Comparison of ENCODE assay signal across 19 cellular contexts in genomic region chr16:70422543-70422942, GRCh38. TPM values are rescaled to one million over a fixed set of nuclear protein-coding genes. Genes with fewer than 3 reads are reported as not detected.
DNase-seq lines count a peak whose midpoint lies in the region; ATAC-seq and TF ChIP-seq lines count a peak whose summit lies in the region.
"Had no signal": no experiment of that assay in that cellular context is flagged by ENCODE, and none has a peak within 500 bp of the region (broad histone marks: within the 10 kb centered on the region; RNA-seq: fewer than 3 reads in every experiment).

No MANE protein-coding gene starts in this region.

- no peak for TF ChIP-seq CTCF in HFFc6 (IDR thresholded peaks at IDR 0.05)
- no peak for TF ChIP-seq CTCF in mesothelial cell of epicardium (IDR thresholded peaks at IDR 0.05; ENCODE audit: unreplicated experiment)
- no peak for TF ChIP-seq CTCF in spleen (IDR thresholded peaks at IDR 0.05 in 8 of 11, conservative IDR thresholded peaks at IDR 0.05 in 3 of 11)

- H3K27me3 ChIP-seq in spleen (replicated peaks in 1 of 7) = no peaks in the 10 kb centered on the region
- H3K27me3 ChIP-seq: foreskin keratinocyte, SJSA1, testis had no signal

- peaks cover 0 to 20% (median 4%) of the 10 kb centered on the region in 6 donors for H3K36me3 ChIP-seq in spleen

- intact Hi-C loops in activated T-helper 1 cell treated with anti-CD3 and anti-CD28 coated beads, Interleukin-12 subunit alpha, Interleukin-12 subunit beta, Interleukin-2, Interleukin-4 antibody, amounts not matched to agents 30 ng/mL and 10 ng/mL and 1 ng/mL, durations not matched to agents 14 hours and 24 hours and 36 hours (cut with micrococcal nuclease) = no loop called here
- intact Hi-C loops in spleen (cut with DNase I; ENCODE audit: low total_unique reads) = no loop called here

- peak overlapping the region; percentile 34; the same call in 1 of the 2 replicates for H3K27ac Mint-ChIP-seq in HFFc6
- H3K27ac Mint-ChIP-seq in activated T-helper 1 cell treated with anti-CD3 and anti-CD28 coated beads, Interleukin-12 subunit alpha, Interleukin-12 subunit beta, Interleukin-2, Interleukin-4 antibody, amounts not matched to agents 30 ng/mL and 10 ng/mL and 1 ng/mL, durations not matched to agents 14 hours and 24 hours and 36 hours = peak overlapping the region; percentile 68
- H3K27ac Mint-ChIP-seq in mesothelial cell of epicardium = peak overlapping the region; percentile 35
- H3K27ac Mint-ChIP-seq: activated B cell treated with CpG ODN at 0.5 μM for 24 hours had no signal

- peaks cover 26 to 100% (median 71%) of the 10 kb centered on the region in 6 donors for H3K4me1 ChIP-seq in spleen
- H3K4me1 ChIP-seq: foreskin keratinocyte had no signal

- WGBS in spleen, 5 donors = 80 to 95% (median 89%) methylated on average over 4 of the region's 4 CpGs

- H3K27me3 Mint-ChIP-seq in HFFc6 (ENCODE audit: insufficient read depth) (no peaks in the 10 kb centered on the region; the same call in 1 of the 2 replicates), mesothelial cell of epicardium (ENCODE audit: low read depth) (no peaks in the 10 kb centered on the region)
- H3K27me3 Mint-ChIP-seq in activated T-helper 1 cell treated with anti-CD3 and anti-CD28 coated beads, Interleukin-12 subunit alpha, Interleukin-12 subunit beta, Interleukin-2, Interleukin-4 antibody, amounts not matched to agents 30 ng/mL and 10 ng/mL and 1 ng/mL, durations not matched to agents 14 hours and 24 hours and 36 hours (ENCODE audit: insufficient read depth) = no peaks in the 10 kb centered on the region
- H3K27me3 Mint-ChIP-seq: activated B cell treated with CpG ODN at 0.5 μM for 24 hours had no signal

- no peak for TF ChIP-seq POLR2A in spleen (IDR thresholded peaks at IDR 0.05)

- no peak overlapping the region for H3K4me3 ChIP-seq in spleen
- H3K4me3 ChIP-seq: SJSA1, testis had no signal

- H3K9me3 ChIP-seq in spleen = no peaks in the 10 kb centered on the region
- H3K9me3 ChIP-seq: SJSA1, testis had no signal

- H3K36me3 Mint-ChIP-seq in HFFc6 (ENCODE audit: low read depth) (no peaks in the 10 kb centered on the region; the same call in 1 of the 2 replicates), mesothelial cell of epicardium (peaks cover 2% of the 10 kb centered on the region)
- H3K36me3 Mint-ChIP-seq in activated T-helper 1 cell treated with anti-CD3 and anti-CD28 coated beads, Interleukin-12 subunit alpha, Interleukin-12 subunit beta, Interleukin-2, Interleukin-4 antibody, amounts not matched to agents 30 ng/mL and 10 ng/mL and 1 ng/mL, durations not matched to agents 14 hours and 24 hours and 36 hours (ENCODE audit: low read depth) = peaks cover 16% of the 10 kb centered on the region

- no peak for ATAC-seq in HG02973 (IDR thresholded peaks at IDR 0.05; ENCODE audit: unreplicated experiment)
- ATAC-seq: foreskin keratinocyte, PC-3 had no signal

- H3K4me1 Mint-ChIP-seq in HFFc6 (ENCODE audit: low read depth) (peaks cover 15% of the 10 kb centered on the region), mesothelial cell of epicardium (peaks cover 9% of the 10 kb centered on the region)
- peaks cover 41% of the 10 kb centered on the region for H3K4me1 Mint-ChIP-seq in activated T-helper 1 cell treated with anti-CD3 and anti-CD28 coated beads, Interleukin-12 subunit alpha, Interleukin-12 subunit beta, Interleukin-2, Interleukin-4 antibody, amounts not matched to agents 30 ng/mL and 10 ng/mL and 1 ng/mL, durations not matched to agents 14 hours and 24 hours and 36 hours (ENCODE audit: low read depth)

- no peak for DNase-seq in HFFc6
- no peak for DNase-seq in activated T-helper 1 cell treated with anti-CD3 and anti-CD28 coated beads, Interleukin-12 subunit alpha, Interleukin-12 subunit beta, Interleukin-2, Interleukin-4 antibody, amounts not matched to agents 30 ng/mL and 10 ng/mL and 1 ng/mL, durations not matched to agents 14 hours and 24 hours and 36 hours (ENCODE audit: low spot score)
- no peak for DNase-seq in mesothelial cell of epicardium (ENCODE audit: low spot score in 2 of 2, unreplicated experiment in 2 of 2)
- no peak for DNase-seq in spleen
- DNase-seq in NAMALWA (ENCODE audit: low spot score) = no peak
- DNase-seq in NCI-H1930 (lab: John Stamatoyannopoulos, UW) = no peak
- DNase-seq: activated B cell treated with CpG ODN at 0.5 μM for 24 hours; activated CD8-positive, alpha-beta memory T cell treated with anti-CD3 and anti-CD28 coated beads for 24 hours; dermis blood vessel endothelial cell; foreskin keratinocyte; NCI-H1105 treated with DMSO at 0.1 percent for 48 hours; NCI-H2171; NCI-H69; nucleus accumbens; PC-3; testis had no signal

- H3K4me3 Mint-ChIP-seq in HFFc6 (no peak overlapping the region), mesothelial cell of epicardium (no peak overlapping the region)
- no peak overlapping the region for H3K4me3 Mint-ChIP-seq in activated T-helper 1 cell treated with anti-CD3 and anti-CD28 coated beads, Interleukin-12 subunit alpha, Interleukin-12 subunit beta, Interleukin-2, Interleukin-4 antibody, amounts not matched to agents 30 ng/mL and 10 ng/mL and 1 ng/mL, durations not matched to agents 14 hours and 24 hours and 36 hours
- H3K4me3 Mint-ChIP-seq: activated B cell treated with CpG ODN at 0.5 μM for 24 hours; T-helper 2 cell treated with Interferon-gamma antibody and Interleukin-4, amounts not matched to agents 5 μg/mL and 100 μg/mL, for 36 hours had no signal

- H3K27ac ChIP-seq in spleen = peak overlapping the region in 6 of 8 donors; percentile 74 to 96 (median 84)
- H3K27ac ChIP-seq: foreskin keratinocyte, SJSA1, testis had no signal

- H3K9me3 Mint-ChIP-seq in HFFc6 (no peaks in the 10 kb centered on the region), mesothelial cell of epicardium (no peaks in the 10 kb centered on the region)
- H3K9me3 Mint-ChIP-seq in activated T-helper 1 cell treated with anti-CD3 and anti-CD28 coated beads, Interleukin-12 subunit alpha, Interleukin-12 subunit beta, Interleukin-2, Interleukin-4 antibody, amounts not matched to agents 30 ng/mL and 10 ng/mL and 1 ng/mL, durations not matched to agents 14 hours and 24 hours and 36 hours = no peaks in the 10 kb centered on the region
- H3K9me3 Mint-ChIP-seq: activated B cell treated with CpG ODN at 0.5 μM for 24 hours; T-helper 2 cell treated with Interferon-gamma antibody and Interleukin-4, amounts not matched to agents 5 μg/mL and 100 μg/mL, for 36 hours had no signal

RNA-seq across cellular contexts. Expression of gene ST3GAL2, which starts 16.4 kb away (rescaled TPM):
- total RNA-seq in HFFc6 (2021; fragmentation: NEBNext Ultra II Directional; extraction: Animal tissue kit (Norgen Biotek cat#: 25700)) = 10 to 100 TPM; 25.4 to 31.2 (median 26.3) TPM
- 35.6 and 37.7 TPM in 2 replicates for total RNA-seq in activated T-helper 1 cell treated with anti-CD3 and anti-CD28 coated beads, Interleukin-12 subunit alpha, Interleukin-12 subunit beta, Interleukin-2, Interleukin-4 antibody, amounts not matched to agents 30 ng/mL and 10 ng/mL and 1 ng/mL, durations not matched to agents 14 hours and 24 hours and 36 hours
- 46.5 to 53.0 TPM (median 47.4 TPM) in 3 replicates for total RNA-seq in mesothelial cell of epicardium
- total RNA-seq in spleen = 10 to 100 TPM; 33.1 to 66.9 (median 48.1) TPM
- 10 to 100 TPM in 1 of 3 donors, 1 to 10 TPM in 2; 5.2 to 16.5 (median 7.2) TPM for polyA plus RNA-seq in spleen

RNA-seq across cellular contexts. Expression of gene FCSK, which starts 31.9 kb away (rescaled TPM):
- total RNA-seq in HFFc6 (2021; fragmentation: NEBNext Ultra II Directional; extraction: Animal tissue kit (Norgen Biotek cat#: 25700)) = 1 to 10 TPM; 5.1 to 7.1 (median 6.1) TPM
- total RNA-seq in activated T-helper 1 cell treated with anti-CD3 and anti-CD28 coated beads, Interleukin-12 subunit alpha, Interleukin-12 subunit beta, Interleukin-2, Interleukin-4 antibody, amounts not matched to agents 30 ng/mL and 10 ng/mL and 1 ng/mL, durations not matched to agents 14 hours and 24 hours and 36 hours = 19.7 and 21.0 TPM in 2 replicates
- total RNA-seq in mesothelial cell of epicardium (26.0 to 29.4 TPM (median 27.7 TPM) in 3 replicates), spleen (10 to 100 TPM; 20.8 to 31.9 (median 27.1) TPM)
- polyA plus RNA-seq in spleen = 10 to 100 TPM in 2 of 3 donors, 1 to 10 TPM in 1; 8.1 to 18.6 (median 16.7) TPM
